ENCODE assay signal across 2 cellular contexts in the genomic region with DNA sequence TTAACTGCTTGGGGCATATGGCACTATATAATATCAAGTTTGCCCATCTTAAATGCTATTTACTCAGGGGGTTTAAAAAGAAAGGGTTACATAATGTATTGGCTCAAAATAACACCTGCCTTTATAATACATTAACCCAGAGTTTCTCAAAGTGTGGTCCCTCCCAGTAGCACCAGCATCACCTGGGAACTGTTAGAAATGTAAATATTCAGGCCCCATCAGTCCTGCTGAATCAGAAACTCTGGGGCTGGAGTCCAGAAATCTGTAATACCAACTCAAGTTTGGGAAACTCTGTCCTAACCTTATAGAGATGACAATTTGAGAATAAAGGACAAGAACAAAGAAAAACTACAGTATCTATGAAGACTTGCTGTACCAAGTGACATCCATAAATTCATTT.
TF ChIP-seq lines count a peak whose summit lies in the region.

No MANE protein-coding gene starts in this region.

TF ChIP-seq in liver, 16 proteins besides CTCF, POLR2A, EP300 and RAD21 (continued from another document):
- TF ChIP-seq FOXA1 (IDR thresholded peaks at IDR 0.05) (no peak), GABPA (IDR thresholded peaks at IDR 0.05 in 1 of 2, conservative IDR thresholded peaks at IDR 0.05 in 1 of 2) (no peak), EGR1 (IDR thresholded peaks at IDR 0.05; ENCODE audit: low read depth in 2 of 2) (no peak), JUND (IDR thresholded peaks at IDR 0.05) (no peak), HNF4A (conservative IDR thresholded peaks at IDR 0.05) (peak; percentile 64 to 71)
- TF ChIP-seq, protein P1, sequence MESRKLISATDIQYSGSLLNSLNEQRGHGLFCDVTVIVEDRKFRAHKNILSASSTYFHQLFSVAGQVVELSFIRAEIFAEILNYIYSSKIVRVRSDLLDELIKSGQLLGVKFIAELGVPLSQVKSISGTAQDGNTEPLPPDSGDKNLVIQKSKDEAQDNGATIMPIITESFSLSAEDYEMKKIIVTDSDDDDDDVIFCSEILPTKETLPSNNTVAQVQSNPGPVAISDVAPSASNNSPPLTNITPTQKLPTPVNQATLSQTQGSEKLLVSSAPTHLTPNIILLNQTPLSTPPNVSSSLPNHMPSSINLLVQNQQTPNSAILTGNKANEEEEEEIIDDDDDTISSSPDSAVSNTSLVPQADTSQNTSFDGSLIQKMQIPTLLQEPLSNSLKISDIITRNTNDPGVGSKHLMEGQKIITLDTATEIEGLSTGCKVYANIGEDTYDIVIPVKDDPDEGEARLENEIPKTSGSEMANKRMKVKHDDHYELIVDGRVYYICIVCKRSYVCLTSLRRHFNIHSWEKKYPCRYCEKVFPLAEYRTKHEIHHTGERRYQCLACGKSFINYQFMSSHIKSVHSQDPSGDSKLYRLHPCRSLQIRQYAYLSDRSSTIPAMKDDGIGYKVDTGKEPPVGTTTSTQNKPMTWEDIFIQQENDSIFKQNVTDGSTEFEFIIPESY (IDR thresholded peaks at IDR 0.05) = no peak

TF ChIP-seq in HepG2, 621 proteins besides CTCF, POLR2A, EP300 and RAD21 (continued from another document):
- TF ChIP-seq, protein P2, sequence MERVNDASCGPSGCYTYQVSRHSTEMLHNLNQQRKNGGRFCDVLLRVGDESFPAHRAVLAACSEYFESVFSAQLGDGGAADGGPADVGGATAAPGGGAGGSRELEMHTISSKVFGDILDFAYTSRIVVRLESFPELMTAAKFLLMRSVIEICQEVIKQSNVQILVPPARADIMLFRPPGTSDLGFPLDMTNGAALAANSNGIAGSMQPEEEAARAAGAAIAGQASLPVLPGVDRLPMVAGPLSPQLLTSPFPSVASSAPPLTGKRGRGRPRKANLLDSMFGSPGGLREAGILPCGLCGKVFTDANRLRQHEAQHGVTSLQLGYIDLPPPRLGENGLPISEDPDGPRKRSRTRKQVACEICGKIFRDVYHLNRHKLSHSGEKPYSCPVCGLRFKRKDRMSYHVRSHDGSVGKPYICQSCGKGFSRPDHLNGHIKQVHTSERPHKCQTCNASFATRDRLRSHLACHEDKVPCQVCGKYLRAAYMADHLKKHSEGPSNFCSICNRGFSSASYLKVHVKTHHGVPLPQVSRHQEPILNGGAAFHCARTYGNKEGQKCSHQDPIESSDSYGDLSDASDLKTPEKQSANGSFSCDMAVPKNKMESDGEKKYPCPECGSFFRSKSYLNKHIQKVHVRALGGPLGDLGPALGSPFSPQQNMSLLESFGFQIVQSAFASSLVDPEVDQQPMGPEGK (CRISPR knock-in tag; IDR thresholded peaks at IDR 0.05) = no peak
- TF ChIP-seq XRCC5 (optimal IDR thresholded peaks at IDR 0.05; ENCODE audit: low read length) = no peak
- TF ChIP-seq ZNF883 (CRISPR knock-in tag; IDR thresholded peaks at IDR 0.05; ENCODE audit: not compliant biosample characterization) = no peak
- TF ChIP-seq ZNF546 (CRISPR knock-in tag; conservative IDR thresholded peaks at IDR 0.05) = no peak
- no peak for TF ChIP-seq ZNF703 (CRISPR knock-in tag; IDR thresholded peaks at IDR 0.05; ENCODE audit: borderline replicate concordance)
